1 cellular context compared by ENCODE assay signal in genomic region chr1:38859561-38860463, GRCh38.
TF ChIP-seq lines count a peak whose summit lies in the region.

Gene RRAGC (minus strand): TSS chr1:38859772. CDS start chr1:38859646, 126 bp downstream.

TF ChIP-seq in K562, 482 proteins besides CTCF, POLR2A, EP300 and RAD21 (continued from another document):
- no peak for TF ChIP-seq ETV6 (IDR thresholded peaks at IDR 0.05; ENCODE audit: borderline replicate concordance in 1 of 2, low read depth in 2 of 2, low read length in 1 of 2)
- TF ChIP-seq ETV6 (CRISPR knock-in tag; IDR thresholded peaks at IDR 0.05; ENCODE audit: borderline replicate concordance) = peak; percentile 84; the same call in 1 of the 2 replicates
- TF ChIP-seq KLF13 (tag; IDR thresholded peaks at IDR 0.05; ENCODE audit: borderline replicate concordance, low read depth) = peak; percentile 76
- no peak for TF ChIP-seq CCAR2 (IDR thresholded peaks at IDR 0.05; ENCODE audit: low read depth, low read length)
- TF ChIP-seq ZNF232 (CRISPR knock-in tag; IDR thresholded peaks at IDR 0.05) = no peak
- TF ChIP-seq EGR1 (conservative IDR thresholded peaks at IDR 0.05) = peak; percentile 92
- peak; percentile 89; the same call in 1 of the 2 replicates for TF ChIP-seq RB1 (IDR thresholded peaks at IDR 0.05; ENCODE audit: low read depth)
- TF ChIP-seq LEF1 (IDR thresholded peaks at IDR 0.05) = peak; percentile 84
- TF ChIP-seq GABPB1 (CRISPR knock-in tag; IDR thresholded peaks at IDR 0.05) = peak; percentile 55; the same call in 1 of the 2 replicates
- peak; percentile 18; the same call in 1 of the 2 replicates for TF ChIP-seq MXI1 (IDR thresholded peaks at IDR 0.05; ENCODE audit: low read depth, low read length)
- TF ChIP-seq HMG20A (CRISPR knock-in tag; conservative IDR thresholded peaks at IDR 0.05) = no peak
- TF ChIP-seq TSHZ1 (CRISPR knock-in tag; IDR thresholded peaks at IDR 0.05) = no peak
- no peak for TF ChIP-seq XRCC3 (IDR thresholded peaks at IDR 0.05)
- peak; percentile 77 for TF ChIP-seq MTA3 (IDR thresholded peaks at IDR 0.05; ENCODE audit: borderline replicate concordance)
- TF ChIP-seq SIN3B (IDR thresholded peaks at IDR 0.05; ENCODE audit: low read depth) = peak; percentile 64
- TF ChIP-seq ZNF23 (CRISPR knock-in tag; IDR thresholded peaks at IDR 0.05) = no peak
- TF ChIP-seq E2F6 (IDR thresholded peaks at IDR 0.05; ENCODE audit: borderline replicate concordance in 1 of 2, extremely low read depth in 1 of 2, insufficient read depth in 1 of 2, insufficient read length in 1 of 2, low read depth in 1 of 2, low read length in 1 of 2, poor library complexity in 1 of 2, severe bottlenecking in 1 of 2) = peak; percentile 49 to 83
- TF ChIP-seq ZHX1 (conservative IDR thresholded peaks at IDR 0.05; ENCODE audit: low read length) = no peak
- TF ChIP-seq ZNF280A (IDR thresholded peaks at IDR 0.05; ENCODE audit: low read depth, partially characterized antibody) = no peak
- TF ChIP-seq ZNF134 (CRISPR knock-in tag; conservative IDR thresholded peaks at IDR 0.05) = no peak; the same call in 1 of the 2 replicates
- TF ChIP-seq PBX2 (CRISPR knock-in tag; IDR thresholded peaks at IDR 0.05; ENCODE audit: low read depth) = peak; percentile 88
- TF ChIP-seq PBX2 (tag; conservative IDR thresholded peaks at IDR 0.05; ENCODE audit: low read depth) = peak; percentile 95
- peak; percentile 86 for TF ChIP-seq CTBP1 (IDR thresholded peaks at IDR 0.05; ENCODE audit: borderline replicate concordance)
- TF ChIP-seq ZNF24 (IDR thresholded peaks at IDR 0.05) = 0 out of 2 replicates have a peak, but pooled peaks have one; percentile 29
- TF ChIP-seq SUPT5H (IDR thresholded peaks at IDR 0.05) = peak; percentile 55; the same call in 1 of the 2 replicates
- TF ChIP-seq SP1 (CRISPR knock-in tag; IDR thresholded peaks at IDR 0.05) = peak; percentile 17; the same call in 1 of the 2 replicates
- TF ChIP-seq CXXC5 (CRISPR knock-in tag; IDR thresholded peaks at IDR 0.05) = peak; percentile 97
- peak; percentile 100 for TF ChIP-seq VEZF1 (CRISPR knock-in tag; IDR thresholded peaks at IDR 0.05)
- no peak; the same call in 1 of the 2 replicates for TF ChIP-seq ERF (CRISPR knock-in tag; IDR thresholded peaks at IDR 0.05)
- no peak for TF ChIP-seq MCM5 (IDR thresholded peaks at IDR 0.05; ENCODE audit: low read depth)
TF ChIP-seq in K562: peak in this region for 155.
